In the genomic region with DNA sequence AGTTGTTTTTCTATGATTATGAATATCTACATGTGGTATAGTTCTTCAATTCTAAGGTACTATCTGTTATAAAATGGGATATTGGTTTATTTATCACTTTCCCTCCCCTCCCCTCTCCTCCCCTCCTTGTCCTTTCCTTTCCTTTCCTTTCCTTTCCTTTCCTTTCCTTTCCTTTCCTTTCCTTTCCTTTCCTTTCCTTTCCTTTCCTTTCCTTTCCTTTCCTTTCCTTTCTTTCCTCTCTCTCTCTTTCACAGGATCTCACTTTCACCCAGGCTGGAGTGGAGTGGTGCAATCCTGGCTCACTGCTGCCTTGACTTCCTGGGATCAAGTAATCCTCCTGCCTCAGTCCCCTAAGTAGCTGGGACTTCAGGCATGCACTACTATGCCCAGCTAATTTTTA, we compare ENCODE assay signal across 39 cellular contexts.
"Had no signal": no experiment of that assay in that cellular context is flagged by ENCODE, and none has a peak within 500 bp of the region (broad histone marks: within the 10 kb centered on the region; RNA-seq: fewer than 3 reads in every experiment).

No MANE protein-coding gene starts in this region.

- H3K36me3 ChIP-seq: adrenal gland, ascending aorta, brain microvascular endothelial cell, breast epithelium, cardiac muscle cell had no signal

- H3K27ac Mint-ChIP-seq: activated naive CD4-positive, alpha-beta T cell treated with anti-CD3 and anti-CD28 coated beads for 36 hours; activated naive CD4-positive, alpha-beta T cell treated with anti-CD3 and anti-CD28 coated beads, Interleukin-2, amount 10 ng/mL, durations not matched to agents 7 days and 5 days; activated naive CD4-positive, alpha-beta T cell treated with anti-CD3 and anti-CD28 coated beads, Interleukin-2, amount 50 U/mL, for 24 hours; activated naive CD4-positive, alpha-beta T cell treated with anti-CD3 and anti-CD28 coated beads, Interleukin-2, amount 50 U/mL, for 72 hours; activated naive CD8-positive, alpha-beta T cell; activated naive CD8-positive, alpha-beta T cell treated with anti-CD3 and anti-CD28 coated beads for 36 hours; activated naive CD8-positive, alpha-beta T cell treated with anti-CD3 and anti-CD28 coated beads, Interleukin-2, amount 10 ng/mL, durations not matched to agents 7 days and 5 days; activated naive CD8-positive, alpha-beta T cell treated with anti-CD3 and anti-CD28 coated beads, Interleukin-2, amount 50 U/mL, for 24 hours; activated T-cell treated with anti-CD3 and anti-CD28 coated beads, Interleukin-2, amount 50 U/mL, for 24 hours; activated T-cell treated with anti-CD3 and anti-CD28 coated beads, Interleukin-2, amount 50 U/mL, for 72 hours; activated T-helper 1 cell treated with anti-CD3 and anti-CD28 coated beads, Interleukin-12 subunit alpha, Interleukin-12 subunit beta, Interleukin-2, Interleukin-4 antibody, amounts not matched to agents 30 ng/mL and 10 ng/mL and 1 ng/mL, durations not matched to agents 14 hours and 24 hours and 36 hours; activated T-helper 17 cell treated with anti-CD3 and anti-CD28 coated beads, Interleukin-2, amount 50 U/mL, for 72 hours; activated T-helper 2 cell treated with anti-CD3 and anti-CD28 coated beads, Interferon-gamma antibody, Interleukin-2, Interleukin-4, amounts not matched to agents 10 μg/mL and 5 μg/mL and 100 μg/mL, durations not matched to agents 14 hours and 24 hours and 36 hours had no signal

- H3K27ac ChIP-seq: adrenal gland, ascending aorta, body of pancreas, brain microvascular endothelial cell, breast epithelium, cardiac muscle cell had no signal

- H3K4me3 Mint-ChIP-seq: activated naive CD4-positive, alpha-beta T cell treated with anti-CD3 and anti-CD28 coated beads for 36 hours; activated naive CD4-positive, alpha-beta T cell treated with anti-CD3 and anti-CD28 coated beads, Interleukin-2, amount 10 ng/mL, durations not matched to agents 7 days and 5 days; activated naive CD4-positive, alpha-beta T cell treated with anti-CD3 and anti-CD28 coated beads, Interleukin-2, amount 50 U/mL, for 24 hours; activated naive CD8-positive, alpha-beta T cell; activated naive CD8-positive, alpha-beta T cell treated with anti-CD3 and anti-CD28 coated beads for 36 hours; activated naive CD8-positive, alpha-beta T cell treated with anti-CD3 and anti-CD28 coated beads, Interleukin-2, amount 10 ng/mL, durations not matched to agents 7 days and 5 days; activated naive CD8-positive, alpha-beta T cell treated with anti-CD3 and anti-CD28 coated beads, Interleukin-2, amount 50 U/mL, for 24 hours; activated T-cell treated with anti-CD3 and anti-CD28 coated beads, Interleukin-2, amount 50 U/mL, for 24 hours; activated T-cell treated with anti-CD3 and anti-CD28 coated beads, Interleukin-2, amount 50 U/mL, for 4 hours; activated T-cell treated with anti-CD3 and anti-CD28 coated beads, Interleukin-2, amount 50 U/mL, for 72 hours; activated T-helper 1 cell treated with anti-CD3 and anti-CD28 coated beads, Interleukin-12 subunit alpha, Interleukin-12 subunit beta, Interleukin-2, Interleukin-4 antibody, amounts not matched to agents 30 ng/mL and 10 ng/mL and 1 ng/mL, durations not matched to agents 14 hours and 24 hours and 36 hours; activated T-helper 17 cell treated with anti-CD3 and anti-CD28 coated beads, Interleukin-2, amount 50 U/mL, for 72 hours; brain; central memory CD8-positive, alpha-beta T cell had no signal

- H3K9me3 Mint-ChIP-seq: activated naive CD4-positive, alpha-beta T cell treated with anti-CD3 and anti-CD28 coated beads for 36 hours; activated naive CD4-positive, alpha-beta T cell treated with anti-CD3 and anti-CD28 coated beads, Interleukin-2, amount 10 ng/mL, durations not matched to agents 7 days and 5 days; activated naive CD4-positive, alpha-beta T cell treated with anti-CD3 and anti-CD28 coated beads, Interleukin-2, amount 50 U/mL, for 24 hours; activated naive CD4-positive, alpha-beta T cell treated with anti-CD3 and anti-CD28 coated beads, Interleukin-2, amount 50 U/mL, for 72 hours; activated naive CD8-positive, alpha-beta T cell treated with anti-CD3 and anti-CD28 coated beads for 36 hours; activated naive CD8-positive, alpha-beta T cell treated with anti-CD3 and anti-CD28 coated beads, Interleukin-2, amount 10 ng/mL, durations not matched to agents 7 days and 5 days; activated naive CD8-positive, alpha-beta T cell treated with anti-CD3 and anti-CD28 coated beads, Interleukin-2, amount 50 U/mL, for 24 hours; activated T-cell treated with anti-CD3 and anti-CD28 coated beads, Interleukin-2, amount 50 U/mL, for 24 hours; activated T-cell treated with anti-CD3 and anti-CD28 coated beads, Interleukin-2, amount 50 U/mL, for 4 hours; activated T-cell treated with anti-CD3 and anti-CD28 coated beads, Interleukin-2, amount 50 U/mL, for 72 hours; activated T-helper 1 cell treated with anti-CD3 and anti-CD28 coated beads, Interleukin-12 subunit alpha, Interleukin-12 subunit beta, Interleukin-2, Interleukin-4 antibody, amounts not matched to agents 30 ng/mL and 10 ng/mL and 1 ng/mL, durations not matched to agents 14 hours and 24 hours and 36 hours; activated T-helper 17 cell treated with anti-CD3 and anti-CD28 coated beads, Interleukin-2, amount 50 U/mL, for 72 hours; activated T-helper 2 cell treated with anti-CD3 and anti-CD28 coated beads, Interferon-gamma antibody, Interleukin-2, Interleukin-4, amounts not matched to agents 10 μg/mL and 5 μg/mL and 100 μg/mL, durations not matched to agents 14 hours and 24 hours and 36 hours; central memory CD8-positive, alpha-beta T cell had no signal

- ATAC-seq: activated naive CD4-positive, alpha-beta T cell treated with anti-CD3 and anti-CD28 coated beads, Interleukin-2, amount 50 U/mL, for 72 hours; activated naive CD8-positive, alpha-beta T cell treated with anti-CD3 and anti-CD28 coated beads, Interleukin-2, amount 50 U/mL, for 24 hours; activated T-cell treated with anti-CD3 and anti-CD28 coated beads, Interleukin-2, amount 50 U/mL, for 4 hours; activated T-cell treated with anti-CD3 and anti-CD28 coated beads, Interleukin-2, amount 50 U/mL, for 72 hours; activated T-helper 17 cell treated with anti-CD3 and anti-CD28 coated beads, Interleukin-2, amount 50 U/mL, for 72 hours; body of pancreas had no signal

- H3K9me3 ChIP-seq: adrenal gland, ascending aorta, body of pancreas had no signal

- DNase-seq: activated effector memory CD4-positive, alpha-beta T cell treated with anti-CD3 and anti-CD28 coated beads, Interleukin-2, amount 50 U/mL, for 16 hours; activated effector memory CD4-positive, alpha-beta T cell treated with Interleukin-2 at 50 U/mL for 16 hours; activated gamma-delta T cell; activated gamma-delta T cell treated with Interleukin-2 at 50 U/mL for 16 hours; activated naive CD4-positive, alpha-beta T cell treated with anti-CD3 and anti-CD28 coated beads for 36 hours; activated naive CD4-positive, alpha-beta T cell treated with anti-CD3 and anti-CD28 coated beads, Interleukin-2, amount 10 ng/mL, durations not matched to agents 7 days and 5 days; activated naive CD4-positive, alpha-beta T cell treated with anti-CD3 and anti-CD28 coated beads, Interleukin-2, amount 50 U/mL, for 16 hours; activated naive CD4-positive, alpha-beta T cell treated with Interleukin-2 at 50 U/mL for 16 hours; activated naive CD8-positive, alpha-beta T cell treated with anti-CD3 and anti-CD28 coated beads for 36 hours; activated naive CD8-positive, alpha-beta T cell treated with anti-CD3 and anti-CD28 coated beads, Interleukin-2, amount 10 ng/mL, durations not matched to agents 7 days and 5 days; activated naive CD8-positive, alpha-beta T cell treated with anti-CD3 and anti-CD28 coated beads, Interleukin-2, amount 50 U/mL, for 24 hours; activated T-cell treated with anti-CD3 and anti-CD28 coated beads, Interleukin-2, amount 50 U/mL, for 1 hour; activated T-cell treated with anti-CD3 and anti-CD28 coated beads, Interleukin-2, amount 50 U/mL, for 24 hours; activated T-cell treated with anti-CD3 and anti-CD28 coated beads, Interleukin-2, amount 50 U/mL, for 4 hours; activated T-cell treated with anti-CD3 and anti-CD28 coated beads, Interleukin-2, amount 50 U/mL, for 48 hours; activated T-cell treated with anti-CD3 and anti-CD28 coated beads, Interleukin-2, amount 50 U/mL, for 72 hours; adrenal gland; amniotic stem cell; amygdala; anterior cingulate cortex; aorta; body of pancreas; brain microvascular endothelial cell; caudate nucleus; central memory CD4-positive, alpha-beta T cell; cerebellar nuclear complex had no signal

- H3K4me1 ChIP-seq: adrenal gland, ascending aorta, body of pancreas, breast epithelium had no signal

- FAIRE-seq: astrocyte, bronchial epithelial cell had no signal

- H3K36me3 Mint-ChIP-seq: activated naive CD4-positive, alpha-beta T cell treated with anti-CD3 and anti-CD28 coated beads, Interleukin-2, amount 10 ng/mL, durations not matched to agents 7 days and 5 days; activated naive CD4-positive, alpha-beta T cell treated with anti-CD3 and anti-CD28 coated beads, Interleukin-2, amount 50 U/mL, for 24 hours; activated naive CD4-positive, alpha-beta T cell treated with anti-CD3 and anti-CD28 coated beads, Interleukin-2, amount 50 U/mL, for 72 hours; activated naive CD8-positive, alpha-beta T cell; activated naive CD8-positive, alpha-beta T cell treated with anti-CD3 and anti-CD28 coated beads for 36 hours; activated naive CD8-positive, alpha-beta T cell treated with anti-CD3 and anti-CD28 coated beads, Interleukin-2, amount 10 ng/mL, durations not matched to agents 7 days and 5 days; brain had no signal

- H3K4me1 Mint-ChIP-seq: activated naive CD4-positive, alpha-beta T cell treated with anti-CD3 and anti-CD28 coated beads, Interleukin-2, amount 10 ng/mL, durations not matched to agents 7 days and 5 days; activated naive CD4-positive, alpha-beta T cell treated with anti-CD3 and anti-CD28 coated beads, Interleukin-2, amount 50 U/mL, for 24 hours; activated naive CD8-positive, alpha-beta T cell treated with anti-CD3 and anti-CD28 coated beads for 36 hours; activated naive CD8-positive, alpha-beta T cell treated with anti-CD3 and anti-CD28 coated beads, Interleukin-2, amount 10 ng/mL, durations not matched to agents 7 days and 5 days; activated naive CD8-positive, alpha-beta T cell treated with anti-CD3 and anti-CD28 coated beads, Interleukin-2, amount 50 U/mL, for 24 hours; activated T-helper 17 cell treated with anti-CD3 and anti-CD28 coated beads, Interleukin-2, amount 50 U/mL, for 72 hours; central memory CD8-positive, alpha-beta T cell had no signal

- H3K27me3 ChIP-seq: adrenal gland, ascending aorta, body of pancreas, brain microvascular endothelial cell, breast epithelium, cardiac muscle cell had no signal

- H3K4me3 ChIP-seq: adrenal gland, ascending aorta, body of pancreas, breast epithelium, cardiac muscle cell had no signal
